In genomic region chr13:110422913-110423688, GRCh38 we compare ENCODE assay signal across 12 cellular contexts.
A peak's percentile ranks its signal among the peaks of the same experiment; 100 is the strongest.
DNase-seq lines count a peak whose midpoint lies in the region; ATAC-seq and TF ChIP-seq lines count a peak whose summit lies in the region.
"Had no signal": no experiment of that assay in that cellular context is flagged by ENCODE, and none has a peak within 500 bp of the region (broad histone marks: within the 10 kb centered on the region; RNA-seq: fewer than 3 reads in every experiment).

No MANE protein-coding gene starts in this region.

- H3K36me3 ChIP-seq in tibial artery = peaks cover 5 to 24% (median 13%) of the 10 kb centered on the region in 3 donors

- intact Hi-C loops in tibial artery (cut with DNase I; ENCODE audit: low total_unique reads) = no loop called here

- H3K4me1 ChIP-seq in tibial artery = peaks cover 0 to 92% (median 61%) of the 10 kb centered on the region in 4 donors

- TF ChIP-seq CTCF in tibial artery (IDR thresholded peaks at IDR 0.05) = no peak

- H3K4me3 ChIP-seq in tibial artery = no peak overlapping the region
- H3K4me3 ChIP-seq: mucosa of descending colon, SK-N-MC had no signal

- peak; percentile 21 for DNase-seq in HPDE6-E6E7 (ENCODE audit: extremely low spot score)
- peak; percentile 56 for DNase-seq in astrocyte of the hippocampus (ENCODE audit: low read depth, low spot score)
- DNase-seq in kidney glomerular epithelial cell (lab: John Stamatoyannopoulos, UW) = peak; percentile 65
- no peak for DNase-seq in tibial artery
- DNase-seq in 8988T = no peak
- DNase-seq: MM.1S; mucosa of descending colon; NCI-H2171; stimulated activated naive CD4-positive, alpha-beta T cell had no signal

- peak overlapping the region; percentile 60 to 85 for H3K27ac ChIP-seq in tibial artery
- H3K27ac ChIP-seq: SK-N-MC had no signal

- ATAC-seq in HG02938 (IDR thresholded peaks at IDR 0.05; ENCODE audit: unreplicated experiment) (no peak), GM18520 (IDR thresholded peaks at IDR 0.05; ENCODE audit: unreplicated experiment) (no peak)
- ATAC-seq: mucosa of descending colon had no signal

- no peaks in the 10 kb centered on the region for H3K27me3 ChIP-seq in tibial artery

- no peaks in the 10 kb centered on the region for H3K9me3 ChIP-seq in tibial artery
- H3K9me3 ChIP-seq: mucosa of descending colon had no signal

Comparison
In these comparisons a context has a peak if more than half of its experiments do, and no peak if none do; other contexts are left out.
1. DNase-seq: peak in HPDE6-E6E7 (single experiment), astrocyte of the hippocampus (single experiment) and kidney glomerular epithelial cell (single experiment); none in tibial artery (0 of 2) and 8988T (single experiment).